ENCODE assay signal across 17 cellular contexts in the genomic region with DNA sequence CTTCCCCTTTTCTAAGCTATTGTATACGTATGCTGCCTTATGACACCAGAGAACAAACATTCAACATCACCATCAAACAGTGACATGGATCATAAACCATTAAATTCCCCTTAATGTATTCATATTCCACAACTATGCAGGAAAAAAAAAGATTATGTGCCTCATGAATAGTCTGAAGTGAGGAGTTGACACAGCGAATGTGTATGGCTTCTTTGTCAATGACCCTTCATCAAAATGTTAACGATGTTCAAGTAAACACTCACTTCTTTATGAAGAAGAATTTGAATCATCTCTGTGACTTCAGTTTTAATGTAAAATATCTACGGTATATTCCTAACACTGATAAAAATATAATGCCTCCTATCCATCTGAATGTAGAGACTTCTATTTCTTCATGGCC. TPM values are rescaled to one million over a fixed set of nuclear protein-coding genes. Genes with fewer than 3 reads are reported as not detected.
A peak's percentile ranks its signal among the peaks of the same experiment; 100 is the strongest.
DNase-seq lines count a peak whose midpoint lies in the region; ATAC-seq and TF ChIP-seq lines count a peak whose summit lies in the region.
"Had no signal": no experiment of that assay in that cellular context is flagged by ENCODE, and none has a peak within 500 bp of the region (broad histone marks: within the 10 kb centered on the region; RNA-seq: fewer than 3 reads in every experiment).

No MANE protein-coding gene starts in this region.

- no peak overlapping the region for H3K27ac ChIP-seq in CD4-positive, alpha-beta T cell (ENCODE audit: low read depth, low read length)
- H3K27ac ChIP-seq: HL-60 had no signal

- no peak overlapping the region for H3K4me3 Mint-ChIP-seq in CD4-positive, alpha-beta T cell
- H3K4me3 Mint-ChIP-seq: CD4-positive, CD25-positive, alpha-beta regulatory T cell; H9 had no signal

- intact Hi-C loops in CD4-positive, alpha-beta T cell (cut with DNase I, micrococcal nuclease): no loop called here

- no peaks in the 10 kb centered on the region for H3K36me3 Mint-ChIP-seq in CD4-positive, alpha-beta T cell (ENCODE audit: low read depth)
- H3K36me3 Mint-ChIP-seq: CD4-positive, CD25-positive, alpha-beta regulatory T cell had no signal

- H3K9me3 ChIP-seq in CD4-positive, alpha-beta T cell (ENCODE audit: control insufficient read depth, low read length): no peaks in the 10 kb centered on the region
- H3K9me3 ChIP-seq: BE2C had no signal

- TF ChIP-seq CTCF in CD4-positive, alpha-beta T cell (IDR thresholded peaks at IDR 0.05): no peak

- peak in 2 of 3 experiments; percentile 58 to 80 for DNase-seq in NCI-H1417 (lab: John Stamatoyannopoulos, UW)
- DNase-seq in NCI-H1417 treated with DMSO at 0.1 percent for 48 hours (lab: John Stamatoyannopoulos, UW): no peak
- DNase-seq in COLO829 (ENCODE audit: low spot score): peak; percentile 56
- DNase-seq in NCI-H187 (lab: John Stamatoyannopoulos, UW): peak; percentile 16 to 44
- peak; percentile 79 for DNase-seq in SK-MEL-5 (ENCODE audit: low read depth, low spot score)
- DNase-seq in CD4-positive, alpha-beta T cell: no peak
- no peak for DNase-seq in NCI-H146 treated with DMSO at 0.1 percent for 48 hours (lab: John Stamatoyannopoulos, UW; ENCODE audit: unreplicated experiment)
- DNase-seq: BE2C; CD4-positive, CD25-positive, alpha-beta regulatory T cell; DMS79 treated with DMSO at 0.1 percent for 48 hours; H9; NCI-H2081; NCI-H226; NCI-H774; SIG-M5 had no signal

- no peak for ATAC-seq in CD4-positive, alpha-beta T cell (ENCODE audit: poor library complexity)
- no peak for ATAC-seq in GM18520 (IDR thresholded peaks at IDR 0.05; ENCODE audit: unreplicated experiment)

- H3K27me3 Mint-ChIP-seq in CD4-positive, alpha-beta T cell: peaks cover 12% of the 10 kb centered on the region

- POLR2A ChIA-PET in CD4-positive, alpha-beta T cell (lab: Charles Lee): no interaction called here

- H3K9me3 Mint-ChIP-seq in CD4-positive, alpha-beta T cell: no peaks in the 10 kb centered on the region
- H3K9me3 Mint-ChIP-seq: H9 had no signal

- no peaks in the 10 kb centered on the region for H3K27me3 ChIP-seq in CD4-positive, alpha-beta T cell (ENCODE audit: control insufficient read depth, insufficient read depth, low read length)
- H3K27me3 ChIP-seq: BE2C had no signal

- in situ Hi-C loops in SK-MEL-5 (cut with HindIII; ENCODE audit: low pct_unique_long_range_greater_than_20kb, low sequenced_read_pairs): no loop called here

- CTCF ChIA-PET in CD4-positive, alpha-beta T cell (lab: Charles Lee): no interaction called here

- no peaks in the 10 kb centered on the region for H3K4me1 Mint-ChIP-seq in CD4-positive, alpha-beta T cell (ENCODE audit: low read depth)
- H3K4me1 Mint-ChIP-seq: CD4-positive, CD25-positive, alpha-beta regulatory T cell had no signal

- no peak overlapping the region for H3K27ac Mint-ChIP-seq in CD4-positive, alpha-beta T cell
- H3K27ac Mint-ChIP-seq: CD4-positive, CD25-positive, alpha-beta regulatory T cell; H9 had no signal

RNA-seq across cellular contexts. Expression of gene SMAD9, which starts 44.6 kb away (rescaled TPM):
- total RNA-seq in SK-MEL-5 (2014; rRNA removed; shearing (Covaris generic)): 6.9 and 8.6 TPM in 2 replicates
- polyA plus RNA-seq in SK-MEL-5 (2015; cell fraction: cytosol; rRNA removed): 6.7 and 11.2 TPM in 2 replicates
- 6.9 and 7.7 TPM in 2 replicates for polyA plus RNA-seq in SK-MEL-5 (2015; cell fraction: nucleus; rRNA removed)
- not detected for total RNA-seq in CD4-positive, alpha-beta T cell

RNA-seq across cellular contexts. Expression of gene RFXAP, which starts 56.4 kb away (rescaled TPM):
- 1.1 and 1.2 TPM in 2 replicates for total RNA-seq in SK-MEL-5 (2014; rRNA removed; shearing (Covaris generic))
- polyA plus RNA-seq in SK-MEL-5 (2015; cell fraction: cytosol; rRNA removed): 7.4 and 8.6 TPM in 2 replicates
- polyA plus RNA-seq in SK-MEL-5 (2015; cell fraction: nucleus; rRNA removed): 19.9 and 25.4 TPM in 2 replicates
- 1 to 10 TPM; 5.8 to 6.0 TPM for total RNA-seq in CD4-positive, alpha-beta T cell

Comparison
In these comparisons a context has a peak if more than half of its experiments do, and no peak if none do; other contexts are left out.
1. DNase-seq: peak in NCI-H1417 (2 of 3), COLO829 (single experiment), NCI-H187 (2 of 2) and SK-MEL-5 (single experiment); none in NCI-H1417 treated with DMSO at 0.1 percent for 48 hours (single experiment), CD4-positive, alpha-beta T cell (0 of 10) and NCI-H146 treated with DMSO at 0.1 percent for 48 hours (single experiment).